21 cellular contexts compared by ENCODE assay signal in the genomic region with DNA sequence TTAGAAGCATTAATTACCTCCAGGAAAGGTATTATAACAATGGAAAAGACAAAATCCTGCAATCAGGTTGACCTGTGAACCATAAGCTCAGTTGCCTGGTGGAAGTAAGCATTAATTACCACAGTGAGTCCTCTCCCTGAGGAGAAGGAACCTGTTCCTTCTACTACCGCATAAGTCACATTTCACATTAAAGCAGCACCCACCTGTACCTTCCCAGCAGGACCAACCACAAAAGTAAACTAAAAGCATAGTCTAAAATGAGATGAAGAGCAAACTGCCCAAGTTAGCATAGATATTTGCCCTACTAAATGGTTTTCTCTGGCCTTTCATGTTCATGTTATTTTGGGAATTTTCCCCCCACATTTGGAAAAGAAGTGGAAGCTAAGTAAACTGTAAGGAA.
DNase-seq lines count a peak whose midpoint lies in the region; ATAC-seq and TF ChIP-seq lines count a peak whose summit lies in the region.
"Had no signal": no experiment of that assay in that cellular context is flagged by ENCODE, and none has a peak within 500 bp of the region (broad histone marks: within the 10 kb centered on the region; RNA-seq: fewer than 3 reads in every experiment).

No MANE protein-coding gene starts in this region.

- peaks cover 5% of the 10 kb centered on the region for H3K4me1 ChIP-seq in mammary epithelial cell (ENCODE audit: insufficient read depth, low read length)
- peaks cover 5 to 6% of the 10 kb centered on the region in 2 donors for H3K4me1 ChIP-seq in breast epithelium
- peaks cover 30% of the 10 kb centered on the region for H3K4me1 ChIP-seq in testis
- H3K4me1 ChIP-seq: Peyer's patch had no signal

- H3K9me3 Mint-ChIP-seq in MCF 10A (ENCODE audit: unreplicated experiment) (no peaks in the 10 kb centered on the region), neural crest cell (no peaks in the 10 kb centered on the region)
- H3K9me3 Mint-ChIP-seq: CD8-positive, alpha-beta T cell had no signal

- no peaks in the 10 kb centered on the region for H3K27me3 Mint-ChIP-seq in MCF 10A (ENCODE audit: insufficient read depth, unreplicated experiment)
- H3K27me3 Mint-ChIP-seq in neural crest cell (ENCODE audit: low read depth): no peaks in the 10 kb centered on the region

- H3K4me1 Mint-ChIP-seq in MCF 10A (ENCODE audit: insufficient read depth, unreplicated experiment) (peaks cover 13% of the 10 kb centered on the region), neural crest cell (peaks cover 31% of the 10 kb centered on the region)

- POLR2A ChIA-PET in MCF 10A (lab: Yijun Ruan, JAX): no interaction called here

- no peak for DNase-seq in MCF 10A (ENCODE audit: unreplicated experiment)
- DNase-seq in mammary epithelial cell: no peak
- no peak for DNase-seq in breast epithelium (ENCODE audit: low spot score in 2 of 2)
- no peak for DNase-seq in neural crest cell (ENCODE audit: low read depth, low spot score)
- no peak for DNase-seq in testis
- no peak for DNase-seq in NCI-H748 (lab: John Stamatoyannopoulos, UW; ENCODE audit: unreplicated experiment)
- no peak for DNase-seq in H7
- DNase-seq: 8988T; CD8-positive, alpha-beta T cell; DND-41; KG1; NCI-H1092 treated with DMSO at 0.1 percent for 48 hours; NCI-H146; NCI-H2029; NCI-H226; NCI-H510A treated with DMSO at 0.1 percent for 48 hours; NCI-H82; Peyer's patch had no signal

- H3K4me2 ChIP-seq in mammary epithelial cell (ENCODE audit: insufficient read depth, low read depth, low read length): no peak overlapping the region

- peaks cover 37% of the 10 kb centered on the region for H3K79me2 ChIP-seq in mammary epithelial cell (ENCODE audit: insufficient read depth, low read length)

- H3K27me3 ChIP-seq in mammary epithelial cell (ENCODE audit: insufficient read depth, low read length) (no peaks in the 10 kb centered on the region), breast epithelium (no peaks in the 10 kb centered on the region), testis (no peaks in the 10 kb centered on the region), H7 (ENCODE audit: control insufficient read depth, insufficient read depth, low read length) (no peaks in the 10 kb centered on the region)
- H3K27me3 ChIP-seq: Peyer's patch had no signal

- H3K9ac ChIP-seq in mammary epithelial cell (ENCODE audit: insufficient read depth, low read length): no peak overlapping the region

- peak overlapping the region; percentile 39 for H3K27ac Mint-ChIP-seq in MCF 10A (ENCODE audit: low read depth, unreplicated experiment)
- peak overlapping the region; percentile 30 for H3K27ac Mint-ChIP-seq in neural crest cell (ENCODE audit: unreplicated experiment)
- H3K27ac Mint-ChIP-seq: CD8-positive, alpha-beta T cell had no signal

- H3K4me3 Mint-ChIP-seq in MCF 10A (ENCODE audit: unreplicated experiment): no peak overlapping the region
- no peak overlapping the region for H3K4me3 Mint-ChIP-seq in neural crest cell
- H3K4me3 Mint-ChIP-seq: CD8-positive, alpha-beta T cell had no signal

- H3K9me3 ChIP-seq in mammary epithelial cell (replicated peaks; ENCODE audit: insufficient read depth, low read length): no peaks in the 10 kb centered on the region
- no peaks in the 10 kb centered on the region for H3K9me3 ChIP-seq in breast epithelium
- H3K9me3 ChIP-seq in testis: no peaks in the 10 kb centered on the region
- H3K9me3 ChIP-seq: HAP-1, Peyer's patch had no signal

- dilution Hi-C loops in mammary epithelial cell (cut with HindIII; ENCODE audit: low sequenced_read_pairs): no loop called here

- in situ Hi-C loops in mammary epithelial cell (cut with MboI; ENCODE audit: low sequenced_read_pairs in 2 of 2): no loop called here

- H3K36me3 ChIP-seq in mammary epithelial cell (ENCODE audit: insufficient read depth, low read length) (peaks cover 2% of the 10 kb centered on the region), breast epithelium (no peaks in the 10 kb centered on the region), testis (ENCODE audit: low read depth, missing control alignments) (no peaks in the 10 kb centered on the region), H7 (replicated peaks; ENCODE audit: control insufficient read depth, insufficient read depth, low read length) (no peaks in the 10 kb centered on the region)
- H3K36me3 ChIP-seq: HAP-1 had no signal

- TF ChIP-seq POLR2A in breast epithelium (IDR thresholded peaks at IDR 0.05): no peak
- no peak for TF ChIP-seq POLR2A in testis (IDR thresholded peaks at IDR 0.05)

- BruUV-seq in MCF 10A (replicated peaks; lab: Mats Ljungman, UMichigan): no TSS peak
- no TSS peak for BruUV-seq in mammary epithelial cell (replicated peaks; lab: Mats Ljungman, UMichigan)

- intact Hi-C loops in MCF 10A (cut with micrococcal nuclease): no loop called here
- intact Hi-C loops in mammary epithelial cell (cut with micrococcal nuclease): no loop called here
- intact Hi-C loops in breast epithelium (cut with DNase I; ENCODE audit: low total_unique reads): no loop called here
- intact Hi-C loops in testis (cut with DNase I; ENCODE audit: low total_unique reads): no loop called here

- no peaks in the 10 kb centered on the region for H4K20me1 ChIP-seq in mammary epithelial cell (ENCODE audit: insufficient read depth, low read length)

- TF ChIP-seq CTCF in MCF 10A (IDR thresholded peaks at IDR 0.05; ENCODE audit: unreplicated experiment) (no peak), mammary epithelial cell (conservative IDR thresholded peaks at IDR 0.05 in 1 of 2, IDR thresholded peaks at IDR 0.05 in 1 of 2; ENCODE audit: extremely low read depth in 1 of 2, insufficient read depth in 1 of 2, low read depth in 1 of 2, low read length in 2 of 2) (no peak), breast epithelium (IDR thresholded peaks at IDR 0.05) (no peak), neural crest cell (conservative IDR thresholded peaks at IDR 0.05) (no peak), testis (IDR thresholded peaks at IDR 0.05) (no peak)

- H3K4me3 ChIP-seq in mammary epithelial cell (replicated peaks in 1 of 3; ENCODE audit: insufficient read depth in 1 of 3, low read depth in 2 of 3, low read length in 3 of 3) (no peak overlapping the region), breast epithelium (no peak overlapping the region), testis (no peak overlapping the region), H7 (ENCODE audit: insufficient read depth, low read depth, low read length) (no peak overlapping the region)
- H3K4me3 ChIP-seq: GM12878, HAP-1, Peyer's patch had no signal

- no peak overlapping the region for H2AFZ ChIP-seq in mammary epithelial cell (ENCODE audit: low read depth, low read length)

- H3K36me3 Mint-ChIP-seq in MCF 10A (ENCODE audit: insufficient read depth, unreplicated experiment) (no peaks in the 10 kb centered on the region), neural crest cell (ENCODE audit: low read depth) (no peaks in the 10 kb centered on the region)

- CTCF ChIA-PET in MCF 10A (lab: Yijun Ruan, JAX) (interaction anchor here (0.8 kb wide), 1 partner anchor 48 kb away, joined by 4 read pairs; no protein-coding TSS in a partner anchor), mammary epithelial cell (lab: Charles Lee; ENCODE audit: low non-redundant PET) (no interaction called here)

- ATAC-seq in HG02938 (IDR thresholded peaks at IDR 0.05; ENCODE audit: unreplicated experiment): no peak
- ATAC-seq: CD8-positive, alpha-beta T cell; GM12878 had no signal

- WGBS in mammary epithelial cell (ENCODE audit: low coverage, missing lambda C conversion rate): 100% methylated on average over 1 of the region's 1 CpG
- WGBS in testis, 2 donors: 78 to 85% methylated on average over 1 of the region's 1 CpG

- H3K27ac ChIP-seq in mammary epithelial cell (ENCODE audit: insufficient read depth, low read depth, low read length): no peak overlapping the region
- peak overlapping the region; percentile 27 to 54 for H3K27ac ChIP-seq in breast epithelium
- peak overlapping the region; percentile 2 to 7 for H3K27ac ChIP-seq in testis
- H3K27ac ChIP-seq: Peyer's patch had no signal
